ENCODE assay signal across 2 cellular contexts in genomic region chr13:67136157-67136556, GRCh38.
TF ChIP-seq lines count a peak whose summit lies in the region.

No MANE protein-coding gene starts in this region.

TF ChIP-seq in liver, 16 proteins besides CTCF, POLR2A, EP300 and RAD21 (continued from another document):
- TF ChIP-seq ZBTB33 (IDR thresholded peaks at IDR 0.05) (peak; percentile 32), RXRA (IDR thresholded peaks at IDR 0.05) (peak in 1 of 2 donors; percentile 64), FOXA2 (IDR thresholded peaks at IDR 0.05) (no peak), NR2F2 (IDR thresholded peaks at IDR 0.05) (no peak), HNF4A (conservative IDR thresholded peaks at IDR 0.05) (peak in 1 of 2 donors; percentile 40), REST (IDR thresholded peaks at IDR 0.05) (peak; percentile 69), HNF4G (IDR thresholded peaks at IDR 0.05) (no peak), JUND (IDR thresholded peaks at IDR 0.05) (peak in 1 of 2 donors; percentile 30), TAF1 (conservative IDR thresholded peaks at IDR 0.05) (no peak), FOXA1 (IDR thresholded peaks at IDR 0.05) (no peak), GABPA (IDR thresholded peaks at IDR 0.05 in 1 of 2, conservative IDR thresholded peaks at IDR 0.05 in 1 of 2) (no peak), EGR1 (IDR thresholded peaks at IDR 0.05; ENCODE audit: low read depth in 2 of 2) (no peak), YY1 (IDR thresholded peaks at IDR 0.05) (no peak)
- TF ChIP-seq, protein P1, sequence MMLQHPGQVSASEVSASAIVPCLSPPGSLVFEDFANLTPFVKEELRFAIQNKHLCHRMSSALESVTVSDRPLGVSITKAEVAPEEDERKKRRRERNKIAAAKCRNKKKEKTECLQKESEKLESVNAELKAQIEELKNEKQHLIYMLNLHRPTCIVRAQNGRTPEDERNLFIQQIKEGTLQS (IDR thresholded peaks at IDR 0.05) = no peak

TF ChIP-seq in HepG2, 621 proteins besides CTCF, POLR2A, EP300 and RAD21 (continued from another document):
- no peak for TF ChIP-seq SNAPC4 (CRISPR knock-in tag; IDR thresholded peaks at IDR 0.05)
TF ChIP-seq in HepG2: peak in this region for 0.
